In genomic region chr6:38034269-38034914, GRCh38 we compare ENCODE assay signal across 8 cellular contexts.
DNase-seq lines count a peak whose midpoint lies in the region; ATAC-seq and TF ChIP-seq lines count a peak whose summit lies in the region.

No MANE protein-coding gene starts in this region.

- H3K4me1 ChIP-seq in Panc1 (ENCODE audit: control insufficient read depth, insufficient read depth, low read length) (peaks cover 10% of the 10 kb centered on the region), foreskin keratinocyte (peaks cover 8% of the 10 kb centered on the region), testis (peaks cover 7% of the 10 kb centered on the region)

- POLR2A ChIA-PET in Panc1 (lab: Charles Lee) = no interaction called here

- no peak for TF ChIP-seq POLR2A in testis (IDR thresholded peaks at IDR 0.05)

- H3K27ac ChIP-seq in Panc1 (ENCODE audit: low read length) = no peak overlapping the region
- no peak overlapping the region for H3K27ac ChIP-seq in foreskin keratinocyte
- H3K27ac ChIP-seq in testis = no peak overlapping the region

- WGBS in testis, 2 donors = 80 to 93% methylated on average over 1 of the region's 1 CpG

- no peaks in the 10 kb centered on the region for H3K36me3 Mint-ChIP-seq in stimulated activated effector memory CD8-positive, alpha-beta T cell treated with anti-CD3 and anti-CD28 coated beads, Interleukin-12 subunit alpha, Interleukin-12 subunit beta, amount 100 ng/mL, for 72 hours

- no peak overlapping the region for H3K4me3 Mint-ChIP-seq in stimulated activated effector memory CD8-positive, alpha-beta T cell treated with anti-CD3 and anti-CD28 coated beads, Interleukin-12 subunit alpha, Interleukin-12 subunit beta, amount 100 ng/mL, for 72 hours

- H3K27me3 ChIP-seq in Panc1 (ENCODE audit: control insufficient read depth, insufficient read depth, low read length) (no peaks in the 10 kb centered on the region), foreskin keratinocyte (no peaks in the 10 kb centered on the region), testis (no peaks in the 10 kb centered on the region)

- TSS peak; percentile 5 for BruUV-seq in Panc1 (replicated peaks; lab: Mats Ljungman, UMichigan)

- CTCF ChIA-PET in Panc1 (lab: Charles Lee) = interaction anchor here (0.5 to 0.7 kb wide), 2 partner anchors 46 to 259 kb away, joined by 3 to 9 read pairs; no protein-coding TSS in a partner anchor

- peak; percentile 63; the same call in 1 of the 2 replicates for TF ChIP-seq CTCF in Panc1 (IDR thresholded peaks at IDR 0.05)
- TF ChIP-seq CTCF in foreskin keratinocyte (conservative IDR thresholded peaks at IDR 0.05) = peak; percentile 74
- TF ChIP-seq CTCF in testis (IDR thresholded peaks at IDR 0.05) = peak; percentile 10 to 42 (median 25)

- peaks cover 3% of the 10 kb centered on the region for H3K9me3 Mint-ChIP-seq in stimulated activated effector memory CD8-positive, alpha-beta T cell treated with anti-CD3 and anti-CD28 coated beads, Interleukin-12 subunit alpha, Interleukin-12 subunit beta, amount 100 ng/mL, for 72 hours

- H3K27ac Mint-ChIP-seq in stimulated activated effector memory CD8-positive, alpha-beta T cell treated with anti-CD3 and anti-CD28 coated beads, Interleukin-12 subunit alpha, Interleukin-12 subunit beta, amount 100 ng/mL, for 72 hours = no peak overlapping the region

- in situ Hi-C loops in Panc1 (cut with HindIII; ENCODE audit: low pct_unique_long_range_greater_than_20kb, low sequenced_read_pairs) = no loop called here

- peaks cover 26% of the 10 kb centered on the region for H3K4me1 Mint-ChIP-seq in stimulated activated effector memory CD8-positive, alpha-beta T cell treated with anti-CD3 and anti-CD28 coated beads, Interleukin-12 subunit alpha, Interleukin-12 subunit beta, amount 100 ng/mL, for 72 hours

- intact Hi-C loops in Panc1 (cut with micrococcal nuclease; ENCODE audit: unreplicated experiment) (loop anchor here (10.0 kb wide), 1 partner anchor 460 kb away; no protein-coding TSS in a partner anchor), testis (cut with DNase I; ENCODE audit: low total_unique reads) (no loop called here)

- ATAC-seq in Panc1 (no peak), foreskin keratinocyte (no peak), HG03439 (IDR thresholded peaks at IDR 0.05; ENCODE audit: unreplicated experiment) (no peak)
- no peak for ATAC-seq in stimulated activated effector memory CD8-positive, alpha-beta T cell treated with anti-CD3 and anti-CD28 coated beads, Interleukin-12 subunit alpha, Interleukin-12 subunit beta, amount 100 ng/mL, for 72 hours

- DNase-seq in SKM-1 treated with dmso at 0.1 percent for 144 hours (lab: John Stamatoyannopoulos, UW; ENCODE audit: unreplicated experiment) (peak; percentile 9), SKM-1 (lab: John Stamatoyannopoulos, UW; ENCODE audit: unreplicated experiment) (no peak), Panc1 (ENCODE audit: low read depth, low spot score) (no peak), foreskin keratinocyte (no peak), testis (no peak)
- DNase-seq in stimulated activated effector memory CD8-positive, alpha-beta T cell treated with anti-CD3 and anti-CD28 coated beads, Interleukin-12 subunit alpha, Interleukin-12 subunit beta, amount 100 ng/mL, for 72 hours (ENCODE audit: low spot score in 2 of 2) = no peak
- no peak for DNase-seq in stimulated activated CD4-positive, alpha-beta T cell treated with anti-CD3 and anti-CD28 coated beads, Interleukin-4, amount 100 ng/mL, for 4 hours

- no peaks in the 10 kb centered on the region for H3K9me3 ChIP-seq in Panc1 (ENCODE audit: control insufficient read depth, insufficient read depth, low read depth, low read length)
- H3K9me3 ChIP-seq in testis = no peaks in the 10 kb centered on the region

- no peak overlapping the region for H3K4me3 ChIP-seq in Panc1 (ENCODE audit: low read depth in 2 of 2, low read length in 2 of 2)
- H3K4me3 ChIP-seq in testis = no peak overlapping the region

- H3K36me3 ChIP-seq in Panc1 (ENCODE audit: control insufficient read depth, insufficient read depth, low read length) = no peaks in the 10 kb centered on the region
- H3K36me3 ChIP-seq in testis (ENCODE audit: low read depth, missing control alignments) = no peaks in the 10 kb centered on the region
